Comparison of ENCODE assay signal across 1 cellular context in genomic region chr3:58168498-58168897, GRCh38.
TF ChIP-seq lines count a peak whose summit lies in the region.

No MANE protein-coding gene starts in this region.

TF ChIP-seq in H1, 55 proteins besides CTCF, POLR2A, EP300 and RAD21 (continued from another document):
- TF ChIP-seq KDM1A (IDR thresholded peaks at IDR 0.05; ENCODE audit: borderline replicate concordance, low read length) = no peak
- no peak for TF ChIP-seq CTBP2 (IDR thresholded peaks at IDR 0.05; ENCODE audit: borderline replicate concordance, insufficient read depth, insufficient read length, low read length)
- TF ChIP-seq RXRA (IDR thresholded peaks at IDR 0.05; ENCODE audit: insufficient read depth, low read depth, low read length) = no peak
- no peak for TF ChIP-seq SAP30 (IDR thresholded peaks at IDR 0.05; ENCODE audit: insufficient read depth, insufficient replicate concordance, low read length)
- no peak for TF ChIP-seq E2F6 (IDR thresholded peaks at IDR 0.05)
- no peak for TF ChIP-seq CHD2 (IDR thresholded peaks at IDR 0.05; ENCODE audit: low read length)
- no peak for TF ChIP-seq KDM5A (IDR thresholded peaks at IDR 0.05; ENCODE audit: low read length)
- TF ChIP-seq ATF3 (IDR thresholded peaks at IDR 0.05; ENCODE audit: insufficient read depth, low read depth, low read length) = no peak
- TF ChIP-seq HDAC6 (IDR thresholded peaks at IDR 0.05; ENCODE audit: low read depth, low read length) = no peak
- TF ChIP-seq SIN3A (conservative IDR thresholded peaks at IDR 0.05 in 1 of 2, IDR thresholded peaks at IDR 0.05 in 1 of 2; ENCODE audit: low read depth in 1 of 2, low read length in 2 of 2) = no peak
- TF ChIP-seq PHF8 (conservative IDR thresholded peaks at IDR 0.05; ENCODE audit: low read depth, low read length) = no peak
- no peak for TF ChIP-seq ATF2 (IDR thresholded peaks at IDR 0.05; ENCODE audit: low read length)
- TF ChIP-seq SP2 (IDR thresholded peaks at IDR 0.05; ENCODE audit: low read length) = no peak
- TF ChIP-seq YY1 (IDR thresholded peaks at IDR 0.05; ENCODE audit: low read depth, low read length) = no peak
- no peak for TF ChIP-seq GABPA (IDR thresholded peaks at IDR 0.05; ENCODE audit: borderline replicate concordance, insufficient read depth, low read length)
- TF ChIP-seq RFX5 (IDR thresholded peaks at IDR 0.05; ENCODE audit: borderline replicate concordance, low read depth, low read length) = no peak
- TF ChIP-seq SP1 (IDR thresholded peaks at IDR 0.05; ENCODE audit: low read depth, low read length) = no peak
